Comparison of ENCODE assay signal across 1 cellular context in genomic region chr5:51099173-51099853, GRCh38.
TF ChIP-seq lines count a peak whose summit lies in the region.

No MANE protein-coding gene starts in this region.

TF ChIP-seq in K562, 482 proteins besides CTCF, POLR2A, EP300 and RAD21 (continued from another document and continues in another):
- TF ChIP-seq ETV1 (tag; conservative IDR thresholded peaks at IDR 0.05; ENCODE audit: low read depth) (peak; percentile 73), E2F5 (CRISPR knock-in tag; IDR thresholded peaks at IDR 0.05) (no peak), EGR1 (conservative IDR thresholded peaks at IDR 0.05) (no peak), ZEB2 (IDR thresholded peaks at IDR 0.05) (no peak), DPF2 (IDR thresholded peaks at IDR 0.05) (no peak), BACH1 (tag; IDR thresholded peaks at IDR 0.05) (peak; percentile 93), ESRRA (IDR thresholded peaks at IDR 0.05; ENCODE audit: borderline replicate concordance, low read depth) (0 out of 2 replicates have a peak, but pooled peaks have one; percentile 26), RHOXF2B (CRISPR knock-in tag; conservative IDR thresholded peaks at IDR 0.05) (no peak), SOX6 (IDR thresholded peaks at IDR 0.05) (no peak), E2F8 (IDR thresholded peaks at IDR 0.05; ENCODE audit: low read depth, partially characterized antibody) (no peak), ZNF143 (CRISPR knock-in tag; IDR thresholded peaks at IDR 0.05) (no peak), ZNF644 (tag; IDR thresholded peaks at IDR 0.05; ENCODE audit: low read depth) (peak; percentile 90), ZBED1 (IDR thresholded peaks at IDR 0.05) (no peak), ZNF830 (CRISPR knock-in tag; IDR thresholded peaks at IDR 0.05) (no peak), TEAD2 (tag; IDR thresholded peaks at IDR 0.05) (0 out of 2 replicates have a peak, but pooled peaks have one; percentile 30), SNAPC5 (CRISPR knock-in tag; IDR thresholded peaks at IDR 0.05) (no peak), PBX2 (CRISPR knock-in tag; IDR thresholded peaks at IDR 0.05; ENCODE audit: low read depth) (no peak), PBX2 (tag; conservative IDR thresholded peaks at IDR 0.05; ENCODE audit: low read depth) (peak; percentile 41; the same call in 1 of the 2 replicates), ZNF449 (CRISPR knock-in tag; IDR thresholded peaks at IDR 0.05) (peak; percentile 15; the same call in 1 of the 2 replicates), PTBP1 (IDR thresholded peaks at IDR 0.05; ENCODE audit: low read depth, low read length) (no peak), SMAD1 (IDR thresholded peaks at IDR 0.05; ENCODE audit: low read depth, low read length, partially characterized antibody) (no peak), MYC (IDR thresholded peaks at IDR 0.05; ENCODE audit: low read depth, low read length) (no peak), MYC (CRISPR knock-in tag; IDR thresholded peaks at IDR 0.05; ENCODE audit: borderline replicate concordance, low read depth) (0 out of 2 replicates have a peak, but pooled peaks have one; percentile 39), HNRNPH1 (optimal IDR thresholded peaks at IDR 0.05; ENCODE audit: low read depth, low read length) (no peak), HOMEZ (CRISPR knock-in tag; IDR thresholded peaks at IDR 0.05) (0 out of 2 replicates have a peak, but pooled peaks have one; percentile 32), RBM34 (IDR thresholded peaks at IDR 0.05; ENCODE audit: borderline replicate concordance, insufficient read depth, low read length) (no peak), ZKSCAN8 (CRISPR knock-in tag; IDR thresholded peaks at IDR 0.05) (peak; percentile 70; the same call in 1 of the 2 replicates), MAFG (tag; conservative IDR thresholded peaks at IDR 0.05) (0 out of 2 replicates have a peak, but pooled peaks have one; percentile 10), NCOA4 (IDR thresholded peaks at IDR 0.05; ENCODE audit: partially characterized antibody) (no peak), ZNF589 (CRISPR knock-in tag; IDR thresholded peaks at IDR 0.05; ENCODE audit: low read depth) (peak; percentile 82), CUX1 (CRISPR knock-in tag; IDR thresholded peaks at IDR 0.05) (peak; percentile 86), RBBP5 (IDR thresholded peaks at IDR 0.05; ENCODE audit: borderline replicate concordance, insufficient read depth, low read length, poor library complexity, severe bottlenecking) (no peak), SMAD3 (CRISPR knock-in tag; conservative IDR thresholded peaks at IDR 0.05) (peak; percentile 94), ZNF79 (CRISPR knock-in tag; IDR thresholded peaks at IDR 0.05; ENCODE audit: low read depth) (peak; percentile 66; the same call in 1 of the 2 replicates), REST (CRISPR knock-in tag; IDR thresholded peaks at IDR 0.05; ENCODE audit: low read depth) (no peak), SP1 (CRISPR knock-in tag; IDR thresholded peaks at IDR 0.05) (no peak), ZNF592 (IDR thresholded peaks at IDR 0.05) (peak; percentile 95)
